Comparison of ENCODE assay signal across 1 cellular context in the genomic region with DNA sequence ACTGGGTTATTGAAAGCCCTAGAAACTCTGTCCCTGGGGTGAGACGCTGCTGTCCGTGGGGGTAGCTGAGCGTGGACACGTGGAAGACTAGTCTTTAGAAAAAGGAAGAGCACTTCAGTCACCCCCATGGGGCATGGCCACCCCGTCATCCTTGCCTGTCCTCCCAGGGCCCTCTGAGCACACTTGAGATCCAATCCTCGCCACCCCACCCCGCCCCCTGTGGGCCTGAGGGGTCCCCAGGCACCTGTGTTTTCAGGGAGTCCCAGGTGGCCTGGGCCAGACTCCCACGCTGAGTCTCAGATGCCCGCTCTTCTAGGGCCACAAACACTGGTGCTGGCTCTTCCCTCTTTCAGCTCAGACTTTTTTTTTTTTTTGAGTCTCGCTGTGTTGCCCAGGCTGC.
TF ChIP-seq lines count a peak whose summit lies in the region.

No MANE protein-coding gene starts in this region.

TF ChIP-seq in GM23338, 12 proteins besides CTCF, POLR2A, EP300 and RAD21:
- no peak for TF ChIP-seq ZNF114 (CRISPR knock-in tag; IDR thresholded peaks at IDR 0.05)
- no peak for TF ChIP-seq POLR2AphosphoS5 (IDR thresholded peaks at IDR 0.05; ENCODE audit: low read depth)
- TF ChIP-seq, protein P1, sequence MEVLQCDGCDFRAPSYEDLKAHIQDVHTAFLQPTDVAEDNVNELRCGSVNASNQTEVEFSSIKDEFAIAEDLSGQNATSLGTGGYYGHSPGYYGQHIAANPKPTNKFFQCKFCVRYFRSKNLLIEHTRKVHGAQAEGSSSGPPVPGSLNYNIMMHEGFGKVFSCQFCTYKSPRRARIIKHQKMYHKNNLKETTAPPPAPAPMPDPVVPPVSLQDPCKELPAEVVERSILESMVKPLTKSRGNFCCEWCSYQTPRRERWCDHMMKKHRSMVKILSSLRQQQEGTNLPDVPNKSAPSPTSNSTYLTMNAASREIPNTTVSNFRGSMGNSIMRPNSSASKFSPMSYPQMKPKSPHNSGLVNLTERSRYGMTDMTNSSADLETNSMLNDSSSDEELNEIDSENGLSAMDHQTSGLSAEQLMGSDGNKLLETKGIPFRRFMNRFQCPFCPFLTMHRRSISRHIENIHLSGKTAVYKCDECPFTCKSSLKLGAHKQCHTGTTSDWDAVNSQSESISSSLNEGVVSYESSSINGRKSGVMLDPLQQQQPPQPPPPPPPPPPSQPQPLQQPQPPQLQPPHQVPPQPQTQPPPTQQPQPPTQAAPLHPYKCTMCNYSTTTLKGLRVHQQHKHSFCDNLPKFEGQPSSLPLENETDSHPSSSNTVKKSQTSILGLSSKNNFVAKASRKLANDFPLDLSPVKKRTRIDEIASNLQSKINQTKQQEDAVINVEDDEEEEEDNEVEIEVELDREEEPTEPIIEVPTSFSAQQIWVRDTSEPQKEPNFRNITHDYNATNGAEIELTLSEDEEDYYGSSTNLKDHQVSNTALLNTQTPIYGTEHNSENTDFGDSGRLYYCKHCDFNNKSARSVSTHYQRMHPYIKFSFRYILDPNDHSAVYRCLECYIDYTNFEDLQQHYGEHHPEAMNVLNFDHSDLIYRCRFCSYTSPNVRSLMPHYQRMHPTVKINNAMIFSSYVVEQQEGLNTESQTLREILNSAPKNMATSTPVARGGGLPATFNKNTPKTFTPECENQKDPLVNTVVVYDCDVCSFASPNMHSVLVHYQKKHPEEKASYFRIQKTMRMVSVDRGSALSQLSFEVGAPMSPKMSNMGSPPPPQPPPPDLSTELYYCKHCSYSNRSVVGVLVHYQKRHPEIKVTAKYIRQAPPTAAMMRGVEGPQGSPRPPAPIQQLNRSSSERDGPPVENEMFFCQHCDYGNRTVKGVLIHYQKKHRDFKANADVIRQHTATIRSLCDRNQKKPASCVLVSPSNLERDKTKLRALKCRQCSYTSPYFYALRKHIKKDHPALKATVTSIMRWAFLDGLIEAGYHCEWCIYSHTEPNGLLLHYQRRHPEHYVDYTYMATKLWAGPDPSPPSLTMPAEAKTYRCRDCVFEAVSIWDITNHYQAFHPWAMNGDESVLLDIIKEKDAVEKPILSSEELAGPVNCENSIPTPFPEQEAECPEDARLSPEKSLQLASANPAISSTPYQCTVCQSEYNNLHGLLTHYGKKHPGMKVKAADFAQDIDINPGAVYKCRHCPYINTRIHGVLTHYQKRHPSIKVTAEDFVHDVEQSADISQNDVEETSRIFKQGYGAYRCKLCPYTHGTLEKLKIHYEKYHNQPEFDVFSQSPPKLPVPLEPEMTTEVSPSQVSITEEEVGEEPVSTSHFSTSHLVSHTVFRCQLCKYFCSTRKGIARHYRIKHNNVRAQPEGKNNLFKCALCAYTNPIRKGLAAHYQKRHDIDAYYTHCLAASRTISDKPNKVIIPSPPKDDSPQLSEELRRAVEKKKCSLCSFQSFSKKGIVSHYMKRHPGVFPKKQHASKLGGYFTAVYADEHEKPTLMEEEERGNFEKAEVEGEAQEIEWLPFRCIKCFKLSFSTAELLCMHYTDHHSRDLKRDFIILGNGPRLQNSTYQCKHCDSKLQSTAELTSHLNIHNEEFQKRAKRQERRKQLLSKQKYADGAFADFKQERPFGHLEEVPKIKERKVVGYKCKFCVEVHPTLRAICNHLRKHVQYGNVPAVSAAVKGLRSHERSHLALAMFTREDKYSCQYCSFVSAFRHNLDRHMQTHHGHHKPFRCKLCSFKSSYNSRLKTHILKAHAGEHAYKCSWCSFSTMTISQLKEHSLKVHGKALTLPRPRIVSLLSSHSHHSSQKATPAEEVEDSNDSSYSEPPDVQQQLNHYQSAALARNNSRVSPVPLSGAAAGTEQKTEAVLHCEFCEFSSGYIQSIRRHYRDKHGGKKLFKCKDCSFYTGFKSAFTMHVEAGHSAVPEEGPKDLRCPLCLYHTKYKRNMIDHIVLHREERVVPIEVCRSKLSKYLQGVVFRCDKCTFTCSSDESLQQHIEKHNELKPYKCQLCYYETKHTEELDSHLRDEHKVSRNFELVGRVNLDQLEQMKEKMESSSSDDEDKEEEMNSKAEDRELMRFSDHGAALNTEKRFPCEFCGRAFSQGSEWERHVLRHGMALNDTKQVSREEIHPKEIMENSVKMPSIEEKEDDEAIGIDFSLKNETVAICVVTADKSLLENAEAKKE (CRISPR knock-in tag; IDR thresholded peaks at IDR 0.05), result no peak
- TF ChIP-seq JUNB (IDR thresholded peaks at IDR 0.05; ENCODE audit: unreplicated experiment), result no peak
